Comparison of ENCODE assay signal across 8 cellular contexts in genomic region chr5:140547508-140548299, GRCh38. TPM values are rescaled to one million over a fixed set of nuclear protein-coding genes. Genes with fewer than 3 reads are reported as not detected.
DNase-seq lines count a peak whose midpoint lies in the region; ATAC-seq and TF ChIP-seq lines count a peak whose summit lies in the region.

Gene EIF4EBP3 (plus strand): TSS chr5:140547662. CDS start chr5:140547738, 76 bp downstream.

- H3K4me2 ChIP-seq in GM23338 (peak within 1 kb of the TSS; percentile 96), Loucy (ENCODE audit: low read depth, low read length, poor library complexity, severe bottlenecking) (peak within 1 kb of the TSS; percentile 75)

- H3K36me3 ChIP-seq in GM23338 (ENCODE audit: insufficient read depth) (peaks cover 29% of the 10 kb centered on the region), Loucy (ENCODE audit: insufficient read depth, low read length) (peaks cover 48% of the 10 kb centered on the region; the same call in 1 of the 2 replicates), right atrium auricular region (peaks cover 51% of the 10 kb centered on the region), prostate gland (peaks cover 0 to 5% of the 10 kb centered on the region in 2 donors), upper lobe of right lung (peaks cover 67% of the 10 kb centered on the region)

- peak in 1 of 2 experiments; percentile 36; a peak in 2 of 4 replicates for TF ChIP-seq CTCF in GM23338 (conservative IDR thresholded peaks at IDR 0.05; ENCODE audit: low read depth in 2 of 2)
- TF ChIP-seq CTCF in Loucy (conservative IDR thresholded peaks at IDR 0.05; ENCODE audit: low read length) = no peak
- peak in 1 of 2 donors; percentile 52 for TF ChIP-seq CTCF in right atrium auricular region (IDR thresholded peaks at IDR 0.05)
- peak; percentile 32 to 84 (median 66) for TF ChIP-seq CTCF in prostate gland (IDR thresholded peaks at IDR 0.05)
- TF ChIP-seq CTCF in upper lobe of right lung (IDR thresholded peaks at IDR 0.05) = peak; percentile 62

- peaks cover 24% of the 10 kb centered on the region for H3K4me1 Mint-ChIP-seq in GM23338

- ATAC-seq in GM23338 = peak; percentile 95
- ATAC-seq in upper lobe of right lung = peak; percentile 96

- DNase-seq in Daoy (ENCODE audit: low read depth) = peak; percentile 97
- peak; percentile 99 for DNase-seq in GM23338 (ENCODE audit: low spot score)
- peak; percentile 99 for DNase-seq in right atrium auricular region (ENCODE audit: low spot score)
- peak; percentile 98 for DNase-seq in prostate gland (ENCODE audit: low spot score)
- peak; percentile 98 for DNase-seq in upper lobe of right lung

- no peaks in the 10 kb centered on the region for H3K9me3 ChIP-seq in Loucy (ENCODE audit: insufficient read depth, low read depth, low read length)
- H3K9me3 ChIP-seq in right atrium auricular region = no peaks in the 10 kb centered on the region
- no peaks in the 10 kb centered on the region for H3K9me3 ChIP-seq in prostate gland
- no peaks in the 10 kb centered on the region for H3K9me3 ChIP-seq in upper lobe of right lung

- H3K4me3 ChIP-seq in GM23338 (peak within 1 kb of the TSS; percentile 77), Loucy (ENCODE audit: low read length, poor library complexity, severe bottlenecking) (peak within 1 kb of the TSS; percentile 74), right atrium auricular region (peak within 1 kb of the TSS; percentile 34 to 56), prostate gland (peak within 1 kb of the TSS; percentile 43 to 45), upper lobe of right lung (peak within 1 kb of the TSS; percentile 59)

- peak within 1 kb of the TSS; percentile 75 for H3K9ac ChIP-seq in Loucy (ENCODE audit: low read depth, low read length, poor library complexity, severe bottlenecking)

- H3K4me3 Mint-ChIP-seq in GM23338 = peak within 1 kb of the TSS; percentile 88

- H3K9me2 ChIP-seq in GM23338 (ENCODE audit: insufficient read depth) (no peaks in the 10 kb centered on the region), Loucy (replicated peaks; ENCODE audit: low read depth, low read length) (no peaks in the 10 kb centered on the region)

- H4K20me1 ChIP-seq in GM23338 (replicated peaks; ENCODE audit: insufficient read depth) = peaks cover 5% of the 10 kb centered on the region; the same call in 1 of the 2 replicates
- H4K20me1 ChIP-seq in Loucy (ENCODE audit: insufficient read depth, low read length, poor library complexity, severe bottlenecking) = no peaks in the 10 kb centered on the region

- H3K27me3 ChIP-seq in GM23338 (ENCODE audit: insufficient read depth) = no peaks in the 10 kb centered on the region
- no peaks in the 10 kb centered on the region for H3K27me3 ChIP-seq in Loucy (ENCODE audit: insufficient read depth, low read length, poor library complexity, severe bottlenecking)
- H3K27me3 ChIP-seq in right atrium auricular region = no peaks in the 10 kb centered on the region
- no peaks in the 10 kb centered on the region for H3K27me3 ChIP-seq in prostate gland (replicated peaks; ENCODE audit: insufficient read depth)
- H3K27me3 ChIP-seq in upper lobe of right lung = no peaks in the 10 kb centered on the region

- peak within 1 kb of the TSS; percentile 98 for H3K27ac Mint-ChIP-seq in GM23338

- H3F3A ChIP-seq in GM23338 (replicated peaks; ENCODE audit: low read depth) (peaks cover 17% of the 10 kb centered on the region), Loucy (ENCODE audit: low read depth) (no peaks in the 10 kb centered on the region)

- peaks cover 11% of the 10 kb centered on the region; the same call in 1 of the 2 replicates for H3K79me2 ChIP-seq in GM23338 (replicated peaks; ENCODE audit: insufficient read depth)
- peaks cover 2% of the 10 kb centered on the region; the same call in 1 of the 2 replicates for H3K79me2 ChIP-seq in Loucy (ENCODE audit: insufficient read depth, low read length)

- 1% methylated on average over 51 of the region's 52 CpGs for WGBS in prostate gland

- peak within 1 kb of the TSS; percentile 95 for H3K27ac ChIP-seq in GM23338 (ENCODE audit: low read depth)
- peak within 1 kb of the TSS; percentile 71 for H3K27ac ChIP-seq in angular gyrus (ENCODE audit: low read depth, low read length)
- H3K27ac ChIP-seq in right atrium auricular region = peak within 1 kb of the TSS; percentile 96
- H3K27ac ChIP-seq in prostate gland = peak within 1 kb of the TSS; percentile 94 to 97
- H3K27ac ChIP-seq in upper lobe of right lung = peak within 1 kb of the TSS; percentile 97

- H3K9me3 Mint-ChIP-seq in GM23338 = no peaks in the 10 kb centered on the region

- H3K4me1 ChIP-seq in GM23338 (ENCODE audit: insufficient read depth) (peaks cover 26% of the 10 kb centered on the region), Loucy (ENCODE audit: insufficient read depth, low read length, poor library complexity, severe bottlenecking) (peaks cover under 1% of the 10 kb centered on the region), right atrium auricular region (peaks cover 0 to 39% of the 10 kb centered on the region in 2 donors), prostate gland (replicated peaks) (peaks cover 21% of the 10 kb centered on the region), upper lobe of right lung (peaks cover 36% of the 10 kb centered on the region)

- H3K36me3 Mint-ChIP-seq in GM23338 (ENCODE audit: low read depth) = peaks cover 46% of the 10 kb centered on the region

- H3K27me3 Mint-ChIP-seq in GM23338 (ENCODE audit: insufficient read depth, low read depth, poor library complexity) = peaks cover 17% of the 10 kb centered on the region

- peak; percentile 93 for TF ChIP-seq POLR2A in prostate gland (IDR thresholded peaks at IDR 0.05)

- intact Hi-C loops in T-helper 1 cell treated with Interleukin-12 subunit alpha and Interleukin-12 subunit beta and Interleukin-4 antibody, amounts not matched to agents 30 ng/mL and 1 ng/mL, for 36 hours (cut with micrococcal nuclease) = loop anchor here (1.0 to 5.0 kb wide), 11 partner anchors 10 to 305 kb away; partner anchors contain the start of genes ANKHD1, APBB3, HARS1 and HARS2
- intact Hi-C loops in prostate gland (cut with DNase I) = loop anchor here (5.0 kb wide), 1 partner anchor 90 kb away; the partner anchor contains the start of gene TMCO6
- intact Hi-C loops in upper lobe of right lung (cut with DNase I) = no loop called here

- H2AFZ ChIP-seq in GM23338 (peak within 1 kb of the TSS; percentile 29), Loucy (ENCODE audit: low read length) (0 out of 2 replicates have a peak within 1 kb of the TSS, but pooled peaks have one; percentile 65)

TF ChIP-seq in GM23338, 12 proteins besides CTCF, POLR2A, EP300 and RAD21:
- peak; percentile 88 for TF ChIP-seq CREB1 (CRISPR knock-in tag; IDR thresholded peaks at IDR 0.05; ENCODE audit: low read depth)
- TF ChIP-seq ZNF331 (CRISPR knock-in tag; IDR thresholded peaks at IDR 0.05; ENCODE audit: low read depth) = no peak
- TF ChIP-seq POLR2AphosphoS5 (IDR thresholded peaks at IDR 0.05; ENCODE audit: low read depth) = peak; percentile 81
- no peak for TF ChIP-seq ETS1 (IDR thresholded peaks at IDR 0.05)
TF ChIP-seq in GM23338: peak in this region for 2.

RNA-seq across cellular contexts. Expression of gene EIF4EBP3, which starts in this region (rescaled TPM):
- total RNA-seq in Daoy (2014; rRNA removed; shearing (Covaris generic)) = not detected in 2 replicates
- total RNA-seq in GM23338 (2014; rRNA removed; shearing (Covaris generic)) = 2.4 TPM in 1 of 2 replicates, not detected in the other
- polyA plus RNA-seq in GM23338 (2016; fragmentation: Nextera tagmentation; extraction: Ambion mirVana) = 20.2 and 21.5 TPM in 2 replicates
- total RNA-seq in T-helper 1 cell treated with Interleukin-12 subunit alpha and Interleukin-12 subunit beta and Interleukin-4 antibody, amounts not matched to agents 30 ng/mL and 1 ng/mL, for 36 hours = 9.4 and 10.3 TPM in 2 replicates
- 10 to 100 TPM; 12.8 to 16.8 TPM for total RNA-seq in right atrium auricular region
- 10 to 100 TPM; 28.3 to 41.4 TPM for total RNA-seq in prostate gland
- total RNA-seq in upper lobe of right lung = 21.4 TPM

Comparison
In these comparisons a context has a peak if more than half of its experiments do, and no peak if none do; other contexts are left out.
1. Peak in every context shown above with its lines: DNase-seq, ATAC-seq, H3K4me3 ChIP-seq and H3K27ac ChIP-seq.
2. Peak in DNase-seq in Daoy; RNA of the gene not detected or under 1 TPM.